ENCODE assay signal across 8 cellular contexts in the genomic region with DNA sequence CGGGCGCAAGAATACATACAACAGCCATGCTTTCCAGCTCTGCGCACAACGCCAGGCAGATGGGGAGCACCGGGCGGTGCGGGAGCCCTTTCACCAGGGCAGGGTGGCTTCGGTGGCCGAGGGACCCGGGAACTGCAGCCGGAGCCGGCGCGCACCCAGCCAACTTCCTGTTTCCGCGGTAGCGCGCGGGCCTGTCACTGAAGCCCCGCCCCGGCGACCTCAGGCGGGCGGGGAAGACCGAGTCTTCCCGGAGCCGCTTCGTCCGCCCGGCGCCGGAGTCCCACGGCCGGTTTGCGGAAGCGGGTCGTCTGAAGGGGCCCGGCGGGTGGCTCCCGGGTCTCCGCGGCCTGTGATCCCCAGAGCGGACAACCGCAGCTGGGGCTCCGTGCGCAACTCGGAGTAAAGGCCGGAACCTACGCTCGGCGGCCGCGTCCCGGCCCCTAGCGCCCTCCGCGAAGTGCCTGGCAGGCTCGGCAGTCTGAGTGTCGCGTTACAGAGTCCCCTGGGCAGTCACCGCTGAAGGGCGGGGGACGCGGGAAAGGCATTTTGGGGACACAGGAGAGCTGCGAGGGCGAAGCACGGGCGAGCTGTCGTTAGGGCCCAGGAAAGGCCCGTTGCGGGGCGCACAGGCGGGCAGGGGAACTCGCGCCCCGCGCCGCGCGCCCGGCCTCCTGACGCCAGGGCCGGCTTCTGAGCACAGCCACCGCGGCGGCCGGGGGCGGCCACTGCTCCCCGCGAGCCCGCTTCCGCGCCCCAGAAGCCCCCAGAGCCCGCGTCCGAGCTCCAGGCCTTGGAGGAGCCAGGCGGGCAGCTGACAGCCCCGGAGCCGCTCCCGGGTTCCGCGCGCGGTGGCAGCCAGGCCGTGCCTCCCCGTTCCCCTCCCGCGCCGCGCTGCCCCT. TPM values are rescaled to one million over a fixed set of nuclear protein-coding genes. Genes with fewer than 3 reads are reported as not detected.
DNase-seq lines count a peak whose midpoint lies in the region; ATAC-seq and TF ChIP-seq lines count a peak whose summit lies in the region.

A gene with protein sequence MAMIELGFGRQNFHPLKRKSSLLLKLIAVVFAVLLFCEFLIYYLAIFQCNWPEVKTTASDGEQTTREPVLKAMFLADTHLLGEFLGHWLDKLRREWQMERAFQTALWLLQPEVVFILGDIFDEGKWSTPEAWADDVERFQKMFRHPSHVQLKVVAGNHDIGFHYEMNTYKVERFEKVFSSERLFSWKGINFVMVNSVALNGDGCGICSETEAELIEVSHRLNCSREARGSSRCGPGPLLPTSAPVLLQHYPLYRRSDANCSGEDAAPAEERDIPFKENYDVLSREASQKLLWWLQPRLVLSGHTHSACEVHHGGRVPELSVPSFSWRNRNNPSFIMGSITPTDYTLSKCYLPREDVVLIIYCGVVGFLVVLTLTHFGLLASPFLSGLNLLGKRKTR (minus strand): TSS at position 136 of the 899 bp plus-strand sequence. CDS start 11,053 bp downstream, outside the sequence.

- TF ChIP-seq CTCF in GM12875 (IDR thresholded peaks at IDR 0.05; ENCODE audit: borderline replicate concordance, insufficient read depth, low read depth, low read length) (no peak), adrenal gland (IDR thresholded peaks at IDR 0.05) (no peak), heart right ventricle (IDR thresholded peaks at IDR 0.05) (no peak), prostate gland (IDR thresholded peaks at IDR 0.05) (peak in 1 of 4 experiments; percentile 4)

- H3K4me3 ChIP-seq in GM12875 (ENCODE audit: low read depth, low read length): peak within 1 kb of the TSS; percentile 87
- H3K4me3 ChIP-seq in adrenal gland: peak within 1 kb of the TSS; percentile 16 to 89 (median 50)
- peak within 1 kb of the TSS; percentile 49 to 97 (median 86) for H3K4me3 ChIP-seq in heart right ventricle
- H3K4me3 ChIP-seq in prostate gland: peak within 1 kb of the TSS; percentile 76 to 92

- H3K36me3 ChIP-seq in adrenal gland (replicated peaks in 1 of 2) (no peaks in the 10 kb centered on the region), heart right ventricle (peaks cover 0 to 28% (median 0%) of the 10 kb centered on the region in 9 donors), prostate gland (no peaks in the 10 kb centered on the region)

- no peaks in the 10 kb centered on the region for H3K9me3 ChIP-seq in adrenal gland (replicated peaks in 1 of 3)
- no peaks in the 10 kb centered on the region for H3K9me3 ChIP-seq in heart right ventricle
- H3K9me3 ChIP-seq in prostate gland: no peaks in the 10 kb centered on the region

- ATAC-seq in HG02642 (IDR thresholded peaks at IDR 0.05; ENCODE audit: poor library complexity, unreplicated experiment): peak; percentile 90
- ATAC-seq in heart right ventricle: peak; percentile 93 to 98 (median 97)

- H3K4me1 ChIP-seq in adrenal gland (replicated peaks in 1 of 2): peaks cover 9 to 22% of the 10 kb centered on the region in 2 donors
- peaks cover 0 to 37% (median 26%) of the 10 kb centered on the region in 9 donors for H3K4me1 ChIP-seq in heart right ventricle
- H3K4me1 ChIP-seq in prostate gland (replicated peaks): peaks cover 5% of the 10 kb centered on the region

- TF ChIP-seq POLR2A in adrenal gland (IDR thresholded peaks at IDR 0.05): peak in 1 of 2 donors; percentile 92
- TF ChIP-seq POLR2A in prostate gland (IDR thresholded peaks at IDR 0.05): peak; percentile 93

- DNase-seq in NCI-H128 (lab: John Stamatoyannopoulos, UW; ENCODE audit: unreplicated experiment) (peak; percentile 66), T-helper 1 cell (peak; percentile 70 to 92 (median 76)), adrenal gland (peak; percentile 85 to 93 (median 89)), heart right ventricle (peak; percentile 89 to 92), prostate gland (ENCODE audit: low spot score) (peak; percentile 86), ureter (ENCODE audit: low spot score) (peak; percentile 89)

- intact Hi-C loops in adrenal gland (cut with DNase I): loop anchor here in 1 of 2 donors (10.0 kb wide), 1 partner anchor 54 kb away; a partner anchor contains a TSS
- intact Hi-C loops in heart right ventricle (cut with DNase I): loop anchor here in 7 of 10 donors (1.0 to 10.0 kb wide), 8 partner anchors 38 to 72 kb away; a partner anchor contains a TSS
- intact Hi-C loops in prostate gland (cut with DNase I): loop anchor here (2.0 kb wide), 2 partner anchors 58 to 72 kb away; a partner anchor contains a TSS

- H3K27ac ChIP-seq in adrenal gland (peak within 1 kb of the TSS; percentile 95 to 100 (median 96)), heart right ventricle (peak within 1 kb of the TSS; percentile 92 to 100 (median 100)), prostate gland (peak within 1 kb of the TSS; percentile 97 to 100)

- H3K27me3 ChIP-seq in adrenal gland (no peaks in the 10 kb centered on the region), heart right ventricle (no peaks in the 10 kb centered on the region), prostate gland (replicated peaks; ENCODE audit: insufficient read depth) (no peaks in the 10 kb centered on the region)

- 0 to 2% (median 1%) methylated on average over 12 to 110 of the region's 110 CpGs for WGBS in adrenal gland, 4 donors
- WGBS in heart right ventricle, 2 donors: 0 to 1% methylated on average over 99 to 110 of the region's 110 CpGs
- under 1% methylated on average over 88 of the region's 110 CpGs for WGBS in prostate gland

RNA-seq across cellular contexts. Expression of the gene that starts here (rescaled TPM):
- total RNA-seq in adrenal gland (10 to 100 TPM; 17.0 to 44.7 (median 32.9) TPM), heart right ventricle (10 to 100 TPM; 21.2 to 44.5 (median 34.1) TPM), prostate gland (10 to 100 TPM; 19.3 to 29.1 TPM), ureter (49.2 TPM)
- polyA plus RNA-seq in adrenal gland (10 to 100 TPM; 23.1 to 29.7 (median 24.0) TPM), heart right ventricle (10 to 100 TPM; 18.3 to 45.9 TPM)

Comparison
In these comparisons a context has a peak if more than half of its experiments do, and no peak if none do; other contexts are left out.
1. Peak in every context shown above with its lines: DNase-seq, ATAC-seq, H3K4me3 ChIP-seq and H3K27ac ChIP-seq.